ENCODE assay signal across 8 cellular contexts in the genomic region with DNA sequence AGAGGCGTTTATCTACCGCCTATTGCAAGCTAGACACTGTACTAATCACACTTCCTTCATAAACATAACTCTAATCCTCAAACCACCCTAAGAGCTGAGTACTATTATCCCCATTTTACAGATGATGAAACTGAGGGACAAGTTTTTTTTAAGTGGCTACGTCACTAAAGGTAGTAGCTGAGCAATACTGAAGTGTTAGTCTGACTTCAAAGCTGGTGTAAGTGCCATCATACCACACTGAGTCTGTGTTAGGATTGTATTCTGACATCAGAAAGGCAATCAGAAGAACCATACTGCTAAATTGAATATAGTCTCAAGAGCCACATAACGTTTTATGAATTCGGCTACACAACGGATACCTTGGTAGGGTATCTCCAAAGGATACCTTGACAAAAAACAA. TPM values are rescaled to one million over a fixed set of nuclear protein-coding genes. Genes with fewer than 3 reads are reported as not detected.
A peak's percentile ranks its signal among the peaks of the same experiment; 100 is the strongest.
DNase-seq lines count a peak whose midpoint lies in the region; ATAC-seq, FAIRE-seq and TF ChIP-seq lines count a peak whose summit lies in the region.

No MANE protein-coding gene starts in this region.

- H3K27me3 ChIP-seq in left ventricle myocardium inferior (ENCODE audit: low read depth) (no peaks in the 10 kb centered on the region), HepG2 (ENCODE audit: control insufficient read depth in 1 of 2, insufficient read depth in 2 of 2, low read length in 2 of 2) (no peaks in the 10 kb centered on the region; a peak in 1 of 5 replicates), aorta (ENCODE audit: control insufficient read depth in 1 of 2, insufficient read depth in 2 of 2, low read length in 1 of 2) (no peaks in the 10 kb centered on the region)

- no peak overlapping the region for H2AFZ ChIP-seq in HepG2 (ENCODE audit: low read length)

- CTCF ChIA-PET in HepG2 (lab: Yijun Ruan, JAX; ENCODE audit: low intra/inter-chr PET ratio, low total read pairs) = no interaction called here

- peaks cover 6% of the 10 kb centered on the region; the same call in 1 of the 2 replicates for H4K20me1 ChIP-seq in HepG2 (ENCODE audit: insufficient read depth, low read length)

- BruUV-seq in HepG2 (replicated peaks; lab: Mats Ljungman, UMichigan) = TSS peak; percentile 59

- H3K4me3 ChIP-seq in left ventricle myocardium inferior = peak overlapping the region; percentile 93
- peak overlapping the region; percentile 36 to 88 (median 81); a peak in 5 of 6 replicates for H3K4me3 ChIP-seq in HepG2 (replicated peaks in 1 of 3; ENCODE audit: insufficient read depth in 1 of 3, low read depth in 2 of 3, low read length in 3 of 3)
- H3K4me3 ChIP-seq in aorta (ENCODE audit: low read length in 2 of 2) = peak overlapping the region; percentile 77 to 84

- FAIRE-seq in HepG2 (lab: Jason Lieb, UNC) = no peak

- TF ChIP-seq CTCF in left ventricle myocardium inferior (IDR thresholded peaks at IDR 0.05; ENCODE audit: borderline replicate concordance) (no peak), HepG2 (CRISPR knock-in tag; IDR thresholded peaks at IDR 0.05) (no peak)

- H3K9me3 ChIP-seq in left ventricle myocardium inferior (replicated peaks) (no peaks in the 10 kb centered on the region), HepG2 (ENCODE audit: low read length) (no peaks in the 10 kb centered on the region), aorta (ENCODE audit: control insufficient read depth, low read length) (no peaks in the 10 kb centered on the region)

- DNase-seq in left ventricle myocardium inferior = no peak
- DNase-seq in left cardiac atrium = no peak
- no peak for DNase-seq in activated naive CD4-positive, alpha-beta T cell treated with anti-CD3 and anti-CD28 coated beads, Interleukin-2, amount 50 U/mL, for 72 hours (ENCODE audit: low spot score in 2 of 2)
- no peak for DNase-seq in HepG2 (ENCODE audit: low spot score)
- DNase-seq in aorta = no peak
- no peak for DNase-seq in Ammon's horn (ENCODE audit: low spot score)
- no peak for DNase-seq in DMS79 (lab: John Stamatoyannopoulos, UW)

- TF ChIP-seq EP300 in HepG2 (IDR thresholded peaks at IDR 0.05; ENCODE audit: low read depth in 2 of 2, low read length in 2 of 2) (no peak), HepG2 (CRISPR knock-in tag; IDR thresholded peaks at IDR 0.05; ENCODE audit: borderline replicate concordance) (no peak)

- intact Hi-C loops in left ventricle myocardium inferior (cut with micrococcal nuclease) (no loop called here), left cardiac atrium (cut with DNase I) (loop anchor here in 1 of 2 donors (10.0 kb wide), 1 partner anchor 139 kb away; no protein-coding TSS in a partner anchor), HepG2 (cut with micrococcal nuclease; ENCODE audit: unreplicated experiment) (loop anchor here (10.0 kb wide), 2 partner anchors 139 to 491 kb away; a partner anchor contains a TSS), aorta (cut with DNase I) (no loop called here)

- ATAC-seq in left cardiac atrium = no peak
- peak in 1 of 2 donors; percentile 26 for ATAC-seq in activated naive CD4-positive, alpha-beta T cell treated with anti-CD3 and anti-CD28 coated beads, Interleukin-2, amount 50 U/mL, for 72 hours
- no peak for ATAC-seq in HepG2
- ATAC-seq in aorta (ENCODE audit: low FRiP score) = no peak
- no peak for ATAC-seq in GM21737 (IDR thresholded peaks at IDR 0.05; ENCODE audit: unreplicated experiment)

- in situ Hi-C loops in HepG2 (cut with HindIII; ENCODE audit: extremely low pct_ligation_motif_present, low pct_unique_long_range_greater_than_20kb) = no loop called here

- POLR2A ChIA-PET in HepG2 (lab: Yijun Ruan, JAX) = no interaction called here

- H3K27ac Mint-ChIP-seq in activated naive CD4-positive, alpha-beta T cell treated with anti-CD3 and anti-CD28 coated beads, Interleukin-2, amount 50 U/mL, for 72 hours = peak overlapping the region; percentile 88 to 99

- TF ChIP-seq RAD21 in HepG2 (CRISPR knock-in tag; IDR thresholded peaks at IDR 0.05) = no peak

- H3K36me3 ChIP-seq in left ventricle myocardium inferior = no peaks in the 10 kb centered on the region
- H3K36me3 ChIP-seq in HepG2 (replicated peaks in 1 of 2; ENCODE audit: control insufficient read depth in 1 of 2, insufficient read depth in 2 of 2, low read length in 2 of 2) = no peaks in the 10 kb centered on the region
- H3K36me3 ChIP-seq in aorta (ENCODE audit: control insufficient read depth in 1 of 2, insufficient read depth in 2 of 2, low read length in 1 of 2) = no peaks in the 10 kb centered on the region

- H3K27ac ChIP-seq in left ventricle myocardium inferior (replicated peaks) (peak overlapping the region; percentile 100), HepG2 (ENCODE audit: extremely low read length, insufficient read depth, low read length) (no peak overlapping the region), aorta (ENCODE audit: low read depth in 1 of 2, low read length in 2 of 2) (peak overlapping the region in 1 of 2 donors; percentile 99)

- peak overlapping the region; percentile 81 for H3K4me2 ChIP-seq in HepG2 (ENCODE audit: low read depth, low read length)

- TF ChIP-seq POLR2A in HepG2 (IDR thresholded peaks at IDR 0.05; ENCODE audit: insufficient read depth in 1 of 2, low read depth in 2 of 2, low read length in 2 of 2) = no peak

- H3K36me3 Mint-ChIP-seq in activated naive CD4-positive, alpha-beta T cell treated with anti-CD3 and anti-CD28 coated beads, Interleukin-2, amount 50 U/mL, for 72 hours = peaks cover 8 to 18% of the 10 kb centered on the region in 2 donors

- peaks cover 0 to 10% of the 10 kb centered on the region in 2 donors for H3K9me3 Mint-ChIP-seq in activated naive CD4-positive, alpha-beta T cell treated with anti-CD3 and anti-CD28 coated beads, Interleukin-2, amount 50 U/mL, for 72 hours

- 78% methylated on average over 6 of the region's 6 CpGs for whole genome bisulfite sequencing in HepG2 (ENCODE audit: low lambda C conversion rate)
- WGBS in aorta, 2 donors = 16 to 22% methylated on average over 6 of the region's 6 CpGs

- peaks cover 55% of the 10 kb centered on the region for H3K79me2 ChIP-seq in HepG2 (ENCODE audit: insufficient read depth, low read length)

- H3K9ac ChIP-seq in HepG2 (ENCODE audit: insufficient read depth, low read depth, low read length) = peak overlapping the region; percentile 88; the same call in 1 of the 2 replicates

- peaks cover 79% of the 10 kb centered on the region for H3K4me1 ChIP-seq in left ventricle myocardium inferior
- H3K4me1 ChIP-seq in HepG2 (ENCODE audit: insufficient read depth, low read length) = peaks cover 28% of the 10 kb centered on the region
- peaks cover 0 to 2% of the 10 kb centered on the region in 2 donors for H3K4me1 ChIP-seq in aorta (ENCODE audit: control insufficient read depth in 1 of 2, insufficient read depth in 2 of 2, low read length in 2 of 2)

TF ChIP-seq in HepG2, 621 proteins besides CTCF, POLR2A, EP300 and RAD21 (continues in another document):
- TF ChIP-seq, protein P1, sequence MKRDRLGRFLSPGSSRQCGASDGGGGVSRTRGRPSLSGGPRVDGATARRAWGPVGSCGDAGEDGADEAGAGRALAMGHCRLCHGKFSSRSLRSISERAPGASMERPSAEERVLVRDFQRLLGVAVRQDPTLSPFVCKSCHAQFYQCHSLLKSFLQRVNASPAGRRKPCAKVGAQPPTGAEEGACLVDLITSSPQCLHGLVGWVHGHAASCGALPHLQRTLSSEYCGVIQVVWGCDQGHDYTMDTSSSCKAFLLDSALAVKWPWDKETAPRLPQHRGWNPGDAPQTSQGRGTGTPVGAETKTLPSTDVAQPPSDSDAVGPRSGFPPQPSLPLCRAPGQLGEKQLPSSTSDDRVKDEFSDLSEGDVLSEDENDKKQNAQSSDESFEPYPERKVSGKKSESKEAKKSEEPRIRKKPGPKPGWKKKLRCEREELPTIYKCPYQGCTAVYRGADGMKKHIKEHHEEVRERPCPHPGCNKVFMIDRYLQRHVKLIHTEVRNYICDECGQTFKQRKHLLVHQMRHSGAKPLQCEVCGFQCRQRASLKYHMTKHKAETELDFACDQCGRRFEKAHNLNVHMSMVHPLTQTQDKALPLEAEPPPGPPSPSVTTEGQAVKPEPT (CRISPR knock-in tag; IDR thresholded peaks at IDR 0.05; ENCODE audit: low read depth) = no peak
- TF ChIP-seq ZNF841 (CRISPR knock-in tag; IDR thresholded peaks at IDR 0.05; ENCODE audit: borderline replicate concordance) = no peak
- peak; percentile 93 for TF ChIP-seq ZNF629 (CRISPR knock-in tag; conservative IDR thresholded peaks at IDR 0.05)
- peak; percentile 61; the same call in 1 of the 2 replicates for TF ChIP-seq CHD4 (IDR thresholded peaks at IDR 0.05; ENCODE audit: borderline replicate concordance, low read length)

RNA-seq across cellular contexts. Expression of a gene that starts 1.8 kb away (rescaled TPM):
- total RNA-seq in left ventricle myocardium inferior = 19.0 TPM
- total RNA-seq in left cardiac atrium = 10 to 100 TPM; 24.0 to 26.9 TPM
- 10 to 100 TPM; 21.9 to 57.1 TPM for total RNA-seq in activated naive CD4-positive, alpha-beta T cell treated with anti-CD3 and anti-CD28 coated beads, Interleukin-2, amount 50 U/mL, for 72 hours
- total RNA-seq in HepG2 (2016; rRNA removed; fragmentation: Illumina TruSeq; extraction: Trizol) = 14.0 and 15.0 TPM in 2 replicates
- 6.3 and 7.0 TPM in 2 replicates for total RNA-seq in HepG2 (2016; cell fraction: cytosol; rRNA removed; fragmentation: Illumina TruSeq; extraction: Trizol; ENCODE audit: low read depth)
- 13.6 and 14.3 TPM in 2 replicates for total RNA-seq in HepG2 (2016; cell fraction: insoluble cytoplasmic fraction; rRNA removed; fragmentation: Illumina TruSeq; extraction: Trizol)
- 6.1 TPM in 2 replicates for total RNA-seq in HepG2 (2016; cell fraction: membrane; rRNA removed; fragmentation: Illumina TruSeq; extraction: Trizol)
- 20.9 and 22.7 TPM in 2 replicates for total RNA-seq in HepG2 (2016; cell fraction: nucleus; rRNA removed; fragmentation: Illumina TruSeq; extraction: Trizol)
- 8.3 and 10.0 TPM in 2 replicates for polyA plus RNA-seq in HepG2 (2011; rRNA removed)
- 5.0 and 6.9 TPM in 2 replicates for polyA plus RNA-seq in HepG2 (2011; cell fraction: cytosol; rRNA removed)
- 8.2 and 8.4 TPM in 2 replicates for polyA plus RNA-seq in HepG2 (2011; cell fraction: nucleus; rRNA removed)
- polyA plus RNA-seq in HepG2 (2012) = 8.0 and 8.5 TPM in 2 replicates
- 0.60 and 0.93 TPM in 2 replicates for polyA plus RNA-seq in HepG2 (2016; cell fraction: cytosol; fragmentation: Illumina TruSeq; extraction: Trizol; ENCODE audit: low read depth)
- polyA plus RNA-seq in HepG2 (2016; cell fraction: insoluble cytoplasmic fraction; fragmentation: Illumina TruSeq; extraction: Trizol; ENCODE audit: low read depth) = 15.4 and 16.4 TPM in 2 replicates
- polyA plus RNA-seq in HepG2 (2016; cell fraction: membrane; fragmentation: Illumina TruSeq; extraction: Trizol; ENCODE audit: low read depth) = 2.4 and 2.5 TPM in 2 replicates
- polyA plus RNA-seq in HepG2 (2016; cell fraction: nucleus; fragmentation: Illumina TruSeq; extraction: Trizol; ENCODE audit: insufficient read depth, low read depth) = 17.1 and 18.0 TPM in 2 replicates
- 27.0 and 42.8 TPM in 2 replicates for polyA minus RNA-seq in HepG2 (2011; rRNA and poly(A)+ RNA removed; ENCODE audit: low replicate concordance)
- polyA minus RNA-seq in HepG2 (2011; cell fraction: cytosol; rRNA and poly(A)+ RNA removed) = 10.3 and 11.3 TPM in 2 replicates
- 55.9 and 63.6 TPM in 2 replicates for polyA minus RNA-seq in HepG2 (2011; cell fraction: nucleus; rRNA and poly(A)+ RNA removed)
- 10 to 100 TPM; 60.6 to 83.9 TPM for total RNA-seq in aorta
- 10 to 100 TPM; 10.3 to 22.3 TPM for polyA plus RNA-seq in aorta
